Comparison of ENCODE assay signal across 26 cellular contexts in the genomic region with DNA sequence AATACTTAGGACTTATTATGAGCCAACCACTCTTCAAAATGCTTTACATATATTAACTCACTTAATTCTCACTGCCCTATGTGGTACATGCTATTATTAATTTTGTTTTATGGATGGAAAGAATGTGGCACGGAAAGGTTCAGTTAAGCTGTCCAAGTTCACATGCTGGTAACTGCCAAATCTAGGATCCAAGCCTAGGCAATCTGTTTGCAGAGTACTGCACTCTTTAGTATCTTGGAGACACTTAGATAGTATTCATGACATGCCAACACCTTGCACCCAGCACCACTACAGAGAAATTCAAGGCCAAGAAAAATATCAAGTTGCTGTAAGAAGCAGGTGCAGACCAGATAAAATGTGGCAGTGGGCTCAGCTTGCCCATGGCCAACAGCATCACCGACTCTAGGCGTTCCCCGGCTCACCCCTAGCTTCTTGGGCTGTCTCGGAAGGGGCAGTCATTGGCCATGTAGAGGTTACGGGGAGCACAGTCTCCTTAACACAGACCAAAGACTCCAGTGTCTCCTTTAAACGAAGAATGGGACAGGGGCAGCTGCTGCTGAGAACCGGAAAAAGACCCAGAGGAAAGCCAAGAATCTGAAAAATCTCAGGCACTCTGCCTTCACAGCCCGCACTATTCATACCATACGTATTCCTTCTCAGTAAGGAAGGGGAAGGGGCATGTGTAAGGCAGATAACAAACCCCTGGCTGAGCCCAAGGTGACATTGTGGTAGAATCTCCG. TPM values are rescaled to one million over a fixed set of nuclear protein-coding genes. Genes with fewer than 3 reads are reported as not detected.
DNase-seq lines count a peak whose midpoint lies in the region; ATAC-seq and TF ChIP-seq lines count a peak whose summit lies in the region.
"Had no signal": no experiment of that assay in that cellular context is flagged by ENCODE, and none has a peak within 500 bp of the region (broad histone marks: within the 10 kb centered on the region; RNA-seq: fewer than 3 reads in every experiment).

No MANE protein-coding gene starts in this region.

- TF ChIP-seq CTCF in fibroblast of pulmonary artery (IDR thresholded peaks at IDR 0.05; ENCODE audit: low read length, missing control alignments): no peak
- TF ChIP-seq CTCF in PC-9 (conservative IDR thresholded peaks at IDR 0.05): no peak

- H3K9me3 Mint-ChIP-seq in activated T-cell treated with anti-CD3 and anti-CD28 coated beads, Interleukin-2, amount 50 U/mL, for 72 hours: no peaks in the 10 kb centered on the region
- H3K9me3 Mint-ChIP-seq: activated naive CD4-positive, alpha-beta T cell treated with anti-CD3 and anti-CD28 coated beads for 36 hours; stimulated activated naive B cell treated with anti-CD40 and anti-IgM and Interleukin-4, amounts not matched to agents 10 μg/mL and 1 μg/mL and 100 μg/mL, for 72 hours; T-cell had no signal

- H3K4me3 ChIP-seq in NT2/D1 (ENCODE audit: insufficient read length, low read depth): no peak overlapping the region
- no peak overlapping the region for H3K4me3 ChIP-seq in fibroblast of pulmonary artery (replicated peaks; ENCODE audit: low read depth, low read length)
- no peak overlapping the region for H3K4me3 ChIP-seq in PC-9
- H3K4me3 ChIP-seq: mucosa of descending colon, skin epidermis, testis had no signal

- no peak for ATAC-seq in activated T-cell treated with anti-CD3 and anti-CD28 coated beads, Interleukin-2, amount 50 U/mL, for 72 hours (replicated peaks in 1 of 2)
- ATAC-seq: HepG2; mucosa of descending colon; stimulated activated naive B cell treated with anti-CD40 and anti-IgM and Interleukin-4, amounts not matched to agents 10 μg/mL and 1 μg/mL and 100 μg/mL, for 72 hours; T-cell had no signal

- H3K27me3 ChIP-seq in NT2/D1 (ENCODE audit: insufficient read depth, insufficient read length) (no peaks in the 10 kb centered on the region), PC-9 (ENCODE audit: insufficient read depth, low read depth) (no peaks in the 10 kb centered on the region)
- H3K27me3 ChIP-seq: testis had no signal

- BruUV-seq in PC-9 (replicated peaks; lab: Mats Ljungman, UMichigan): no TSS peak

- POLR2A ChIA-PET in PC-9 (lab: Charles Lee; ENCODE audit: unreplicated experiment): no interaction called here

- CTCF ChIA-PET in PC-9 (lab: Charles Lee): no interaction called here

- no peak overlapping the region for H3K9ac ChIP-seq in NT2/D1 (ENCODE audit: insufficient read length, low read depth)

- H3K36me3 Mint-ChIP-seq in activated T-cell treated with anti-CD3 and anti-CD28 coated beads, Interleukin-2, amount 50 U/mL, for 72 hours (ENCODE audit: insufficient read depth in 2 of 2): no peaks in the 10 kb centered on the region
- H3K36me3 Mint-ChIP-seq: stimulated activated naive B cell treated with anti-CD40 and anti-IgM and Interleukin-4, amounts not matched to agents 10 μg/mL and 1 μg/mL and 100 μg/mL, for 72 hours; T-cell had no signal

- H3K4me1 ChIP-seq in NT2/D1 (ENCODE audit: insufficient read depth, insufficient read length) (peaks cover 2% of the 10 kb centered on the region), PC-9 (replicated peaks; ENCODE audit: insufficient read depth) (no peaks in the 10 kb centered on the region)
- H3K4me1 ChIP-seq: testis had no signal

- H3K79me2 ChIP-seq in PC-9 (ENCODE audit: low read depth): no peaks in the 10 kb centered on the region

- H3K9me2 ChIP-seq in PC-9 (ENCODE audit: insufficient read depth): no peaks in the 10 kb centered on the region

- H3K27ac Mint-ChIP-seq in activated T-cell treated with anti-CD3 and anti-CD28 coated beads, Interleukin-2, amount 50 U/mL, for 72 hours: no peak overlapping the region
- H3K27ac Mint-ChIP-seq: activated naive CD4-positive, alpha-beta T cell treated with anti-CD3 and anti-CD28 coated beads for 36 hours; progenitor cell of endocrine pancreas; T-cell had no signal

- no peak overlapping the region for H3K27ac ChIP-seq in PC-9
- H3K27ac ChIP-seq: skin epidermis, testis had no signal

- H3K4me1 Mint-ChIP-seq in activated T-cell treated with anti-CD3 and anti-CD28 coated beads, Interleukin-2, amount 50 U/mL, for 72 hours (ENCODE audit: low read depth): no peaks in the 10 kb centered on the region

- H4K20me1 ChIP-seq in PC-9 (ENCODE audit: insufficient read depth): no peaks in the 10 kb centered on the region

- DNase-seq in NT2/D1 (ENCODE audit: low read depth, low spot score) (peak; percentile 23), fibroblast of pulmonary artery (ENCODE audit: low read depth) (peak; percentile 24), iPS-NIHi11 (ENCODE audit: low spot score) (peak; percentile 36), PC-9 (no peak), DMS153 (lab: John Stamatoyannopoulos, UW) (no peak)
- no peak for DNase-seq in activated CD8-positive, alpha-beta memory T cell treated with anti-CD3 and anti-CD28 coated beads, Interleukin-2, amount 50 U/mL, for 4 hours
- no peak for DNase-seq in activated T-cell treated with anti-CD3 and anti-CD28 coated beads, Interleukin-2, amount 50 U/mL, for 72 hours
- DNase-seq: activated CD4-positive, alpha-beta T cell treated with anti-CD3 and anti-CD28 coated beads for 1 hour; activated CD8-positive, alpha-beta memory T cell treated with anti-CD3 and anti-CD28 coated beads for 24 hours; activated naive CD4-positive, alpha-beta T cell treated with anti-CD3 and anti-CD28 coated beads for 36 hours; activated T-cell treated with anti-CD3 and anti-CD28 coated beads, Interleukin-2, amount 50 U/mL, for 48 hours; DMS79; effector memory CD4-positive, alpha-beta T cell; mucosa of descending colon; NCI-H1105; NCI-H2029 treated with DMSO at 0.1 percent for 48 hours; NCI-H345; NCI-H774; stimulated activated CD4-positive, alpha-beta T cell treated with anti-CD3 and anti-CD28 coated beads, Interleukin-2, amount 100 ng/mL, for 24 hours; stimulated activated naive B cell treated with anti-CD40 and anti-IgM and Interleukin-4, amounts not matched to agents 10 μg/mL and 1 μg/mL and 100 μg/mL, for 72 hours; T-cell; testis had no signal

- no peak overlapping the region for H3K4me2 ChIP-seq in PC-9

- H3F3A ChIP-seq in PC-9 (ENCODE audit: insufficient read depth, low read depth): no peaks in the 10 kb centered on the region

- intact Hi-C loops in PC-9 (cut with micrococcal nuclease; ENCODE audit: unreplicated experiment): no loop called here

- no peaks in the 10 kb centered on the region for H3K27me3 Mint-ChIP-seq in activated T-cell treated with anti-CD3 and anti-CD28 coated beads, Interleukin-2, amount 50 U/mL, for 72 hours (ENCODE audit: low read depth)
- H3K27me3 Mint-ChIP-seq: progenitor cell of endocrine pancreas; stimulated activated naive B cell treated with anti-CD40 and anti-IgM and Interleukin-4, amounts not matched to agents 10 μg/mL and 1 μg/mL and 100 μg/mL, for 72 hours; T-cell had no signal

- no peak overlapping the region for H3K4me3 Mint-ChIP-seq in activated T-cell treated with anti-CD3 and anti-CD28 coated beads, Interleukin-2, amount 50 U/mL, for 72 hours
- H3K4me3 Mint-ChIP-seq: activated naive CD4-positive, alpha-beta T cell treated with anti-CD3 and anti-CD28 coated beads for 36 hours; neural crest cell; stimulated activated naive B cell treated with anti-CD40 and anti-IgM and Interleukin-4, amounts not matched to agents 10 μg/mL and 1 μg/mL and 100 μg/mL, for 72 hours; T-cell had no signal

- H2AFZ ChIP-seq in PC-9: no peak overlapping the region

- H3K9me3 ChIP-seq in NT2/D1 (ENCODE audit: insufficient read depth, low read length) (peaks cover 5% of the 10 kb centered on the region; the same call in 1 of the 2 replicates), PC-9 (ENCODE audit: insufficient read depth, low read depth) (no peaks in the 10 kb centered on the region)
- H3K9me3 ChIP-seq: mucosa of descending colon, testis had no signal

- H3K36me3 ChIP-seq in NT2/D1 (ENCODE audit: insufficient read depth, insufficient read length, low read length): no peaks in the 10 kb centered on the region
- H3K36me3 ChIP-seq in PC-9 (ENCODE audit: low read depth): no peaks in the 10 kb centered on the region

RNA-seq across cellular contexts. Expression of a gene that starts 25.6 kb away (rescaled TPM):
- total RNA-seq in PC-9 (2021): 0.15 and 0.85 TPM in 2 replicates
- 10 to 100 TPM; 40.5 to 43.3 TPM for total RNA-seq in activated T-cell treated with anti-CD3 and anti-CD28 coated beads, Interleukin-2, amount 50 U/mL, for 72 hours

RNA-seq across cellular contexts. Expression of a gene that starts 50.1 kb away (rescaled TPM):
- total RNA-seq in PC-9 (2021): 20.9 and 21.7 TPM in 2 replicates
- total RNA-seq in activated T-cell treated with anti-CD3 and anti-CD28 coated beads, Interleukin-2, amount 50 U/mL, for 72 hours: 10 to 100 TPM; 39.1 to 40.9 TPM

Comparison
In these comparisons a context has a peak if more than half of its experiments do, and no peak if none do; other contexts are left out.
1. DNase-seq: peak in NT2/D1 (single experiment), fibroblast of pulmonary artery (single experiment) and iPS-NIHi11 (single experiment); none in PC-9 (0 of 2), activated CD8-positive, alpha-beta memory T cell treated with anti-CD3 and anti-CD28 coated beads, Interleukin-2, amount 50 U/mL, for 4 hours (single experiment), activated T-cell treated with anti-CD3 and anti-CD28 coated beads, Interleukin-2, amount 50 U/mL, for 72 hours (0 of 2) and DMS153 (single experiment).
2. RNA of a gene that starts 25.6 kb away (total RNA-seq): 40.5 to 43.3 TPM in activated T-cell treated with anti-CD3 and anti-CD28 coated beads, Interleukin-2, amount 50 U/mL, for 72 hours; 0.15 to 0.85 TPM in PC-9; every median in the first group is over 10 times any median in the second.